In the genomic region with DNA sequence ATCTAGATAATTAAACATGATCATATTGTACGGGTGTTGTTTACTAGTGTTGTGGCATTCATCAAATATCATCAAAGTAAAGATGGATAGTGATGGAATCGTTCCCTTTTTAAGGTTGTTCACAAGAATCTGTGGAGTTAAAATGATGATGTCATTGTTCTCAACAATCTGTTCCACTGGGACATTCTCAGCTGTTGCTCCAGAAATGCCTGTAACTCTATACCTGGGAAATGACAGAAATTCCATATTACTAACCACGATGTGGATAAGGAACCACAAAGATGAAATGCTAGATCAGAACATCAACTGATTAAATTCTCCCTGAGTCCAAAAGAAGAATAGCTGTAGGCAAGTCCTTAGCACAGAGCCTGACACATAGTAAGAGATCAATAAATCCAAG, we compare ENCODE assay signal across 27 cellular contexts. TPM values are rescaled to one million over a fixed set of nuclear protein-coding genes. Genes with fewer than 3 reads are reported as not detected.
DNase-seq lines count a peak whose midpoint lies in the region; ATAC-seq, FAIRE-seq and TF ChIP-seq lines count a peak whose summit lies in the region.
"Had no signal": no experiment of that assay in that cellular context is flagged by ENCODE, and none has a peak within 500 bp of the region (broad histone marks: within the 10 kb centered on the region; RNA-seq: fewer than 3 reads in every experiment).

No MANE protein-coding gene starts in this region.

- H2AFZ ChIP-seq in HepG2 (ENCODE audit: low read length) = no peak overlapping the region

- H3K36me3 Mint-ChIP-seq in central memory CD8-positive, alpha-beta T cell (ENCODE audit: insufficient read depth) = peaks cover 82% of the 10 kb centered on the region
- H3K36me3 Mint-ChIP-seq in activated CD8-positive, alpha-beta T cell treated with anti-CD3 and anti-CD28 coated beads, Interleukin-2, amount 10 ng/mL, durations not matched to agents 7 days and 5 days (ENCODE audit: low read depth) = peaks cover 62% of the 10 kb centered on the region
- H3K36me3 Mint-ChIP-seq in stimulated activated memory B cell treated with anti-CD40 and anti-IgM and Interleukin-4, amounts not matched to agents 10 μg/mL and 1 μg/mL and 100 μg/mL, for 72 hours = peaks cover 68% of the 10 kb centered on the region
- H3K36me3 Mint-ChIP-seq: activated naive CD4-positive, alpha-beta T cell treated with anti-CD3 and anti-CD28 coated beads, Interleukin-2, amount 50 U/mL, for 72 hours had no signal

- no peaks in the 10 kb centered on the region for H3K4me1 Mint-ChIP-seq in central memory CD8-positive, alpha-beta T cell
- no peaks in the 10 kb centered on the region for H3K4me1 Mint-ChIP-seq in activated CD8-positive, alpha-beta T cell treated with anti-CD3 and anti-CD28 coated beads, Interleukin-2, amount 10 ng/mL, durations not matched to agents 7 days and 5 days (ENCODE audit: low read depth)
- peaks cover 6% of the 10 kb centered on the region for H3K4me1 Mint-ChIP-seq in stimulated activated memory B cell treated with anti-CD40 and anti-IgM and Interleukin-4, amounts not matched to agents 10 μg/mL and 1 μg/mL and 100 μg/mL, for 72 hours
- H3K4me1 Mint-ChIP-seq: activated CD4-positive, alpha-beta T cell treated with anti-CD3 and anti-CD28 coated beads for 36 hours; activated CD8-positive, alpha-beta memory T cell treated with anti-CD3 and anti-CD28 coated beads, Interleukin-2, amount 10 ng/mL, durations not matched to agents 7 days and 5 days; nephron progenitor cell; stimulated activated naive B cell treated with anti-CD40 and anti-IgM and Interleukin-4, amounts not matched to agents 10 μg/mL and 1 μg/mL and 100 μg/mL, for 72 hours had no signal

- in situ Hi-C loops in HepG2 (cut with HindIII; ENCODE audit: extremely low pct_ligation_motif_present, low pct_unique_long_range_greater_than_20kb) = no loop called here

- H3K27me3 ChIP-seq in HepG2 (ENCODE audit: control insufficient read depth in 1 of 2, insufficient read depth in 2 of 2, low read length in 2 of 2) = no peaks in the 10 kb centered on the region
- H3K27me3 ChIP-seq: cardiac muscle cell, heart right ventricle, MG63 had no signal

- CTCF ChIA-PET in HepG2 (lab: Yijun Ruan, JAX; ENCODE audit: low intra/inter-chr PET ratio, low total read pairs) = no interaction called here
- CTCF ChIA-PET in activated CD8-positive, alpha-beta T cell treated with anti-CD3 and anti-CD28 coated beads, Interleukin-2, amount 10 ng/mL, durations not matched to agents 7 days and 5 days (lab: Charles Lee) = interaction anchor here (2.0 kb wide), 1 partner anchor 8 kb away, joined by 5 read pairs; no protein-coding TSS in a partner anchor

- no peak overlapping the region for H3K27ac ChIP-seq in HepG2 (ENCODE audit: extremely low read length, insufficient read depth, low read length)
- H3K27ac ChIP-seq: cardiac muscle cell, heart right ventricle, thoracic aorta had no signal

- DNase-seq in AG10803 (ENCODE audit: low read depth) (peak; percentile 5), LHCN-M2 (ENCODE audit: low read depth) (peak; percentile 95), HepG2 (ENCODE audit: low spot score) (no peak), HT-29 (ENCODE audit: low spot score) (no peak), NOMO-1 treated with DMSO at 0.1 percent for 48 hours (lab: John Stamatoyannopoulos, UW; ENCODE audit: unreplicated experiment) (no peak)
- DNase-seq in central memory CD8-positive, alpha-beta T cell (ENCODE audit: low spot score in 2 of 2) = no peak
- no peak for DNase-seq in activated CD8-positive, alpha-beta T cell treated with anti-CD3 and anti-CD28 coated beads, Interleukin-2, amount 10 ng/mL, durations not matched to agents 7 days and 5 days
- DNase-seq: ACHN; activated CD4-positive, alpha-beta T cell treated with anti-CD3 and anti-CD28 coated beads for 36 hours; activated CD8-positive, alpha-beta memory T cell treated with anti-CD3 and anti-CD28 coated beads, Interleukin-2, amount 10 ng/mL, durations not matched to agents 7 days and 5 days; CD4-positive, alpha-beta T cell; DMS153; H7; heart right ventricle; MG63; midbrain; NCI-H1436; NCI-H748 treated with DMSO at 0.1 percent for 48 hours; nephron progenitor cell; stimulated activated CD4-positive, alpha-beta T cell treated with anti-CD3 and anti-CD28 coated beads, Interleukin-1b, Interleukin-23, amount 100 ng/mL, for 48 hours; stimulated activated naive B cell treated with anti-CD40 and anti-IgM and Interleukin-4, amounts not matched to agents 10 μg/mL and 1 μg/mL and 100 μg/mL, for 72 hours had no signal

- peak overlapping the region; percentile 18 for H3K27ac Mint-ChIP-seq in central memory CD8-positive, alpha-beta T cell (ENCODE audit: low read depth)
- no peak overlapping the region for H3K27ac Mint-ChIP-seq in activated CD8-positive, alpha-beta T cell treated with anti-CD3 and anti-CD28 coated beads, Interleukin-2, amount 10 ng/mL, durations not matched to agents 7 days and 5 days
- H3K27ac Mint-ChIP-seq in stimulated activated memory B cell treated with anti-CD40 and anti-IgM and Interleukin-4, amounts not matched to agents 10 μg/mL and 1 μg/mL and 100 μg/mL, for 72 hours = no peak overlapping the region
- H3K27ac Mint-ChIP-seq: activated CD4-positive, alpha-beta T cell treated with anti-CD3 and anti-CD28 coated beads for 36 hours; activated CD8-positive, alpha-beta memory T cell treated with anti-CD3 and anti-CD28 coated beads, Interleukin-2, amount 10 ng/mL, durations not matched to agents 7 days and 5 days; activated T-helper 1 cell treated with anti-CD3 and anti-CD28 coated beads, Interleukin-12 subunit alpha, Interleukin-12 subunit beta, Interleukin-2, Interleukin-4 antibody, amounts not matched to agents 30 ng/mL and 10 ng/mL and 1 ng/mL, durations not matched to agents 14 hours and 24 hours and 36 hours; CD4-positive, alpha-beta T cell; nephron progenitor cell; stimulated activated naive B cell treated with anti-CD40 and anti-IgM and Interleukin-4, amounts not matched to agents 10 μg/mL and 1 μg/mL and 100 μg/mL, for 72 hours had no signal

- POLR2A ChIA-PET in HepG2 (lab: Yijun Ruan, JAX) = interaction anchor here (1.2 to 1.7 kb wide), 2 partner anchors 39 to 537 kb away, joined by 4 to 13 read pairs; a partner anchor contains a TSS
- POLR2A ChIA-PET in activated CD8-positive, alpha-beta T cell treated with anti-CD3 and anti-CD28 coated beads, Interleukin-2, amount 10 ng/mL, durations not matched to agents 7 days and 5 days (lab: Charles Lee) = no interaction called here

- no peak overlapping the region for H3K4me3 Mint-ChIP-seq in central memory CD8-positive, alpha-beta T cell
- H3K4me3 Mint-ChIP-seq in activated CD8-positive, alpha-beta T cell treated with anti-CD3 and anti-CD28 coated beads, Interleukin-2, amount 10 ng/mL, durations not matched to agents 7 days and 5 days = no peak overlapping the region
- no peak overlapping the region for H3K4me3 Mint-ChIP-seq in stimulated activated memory B cell treated with anti-CD40 and anti-IgM and Interleukin-4, amounts not matched to agents 10 μg/mL and 1 μg/mL and 100 μg/mL, for 72 hours
- H3K4me3 Mint-ChIP-seq: activated CD4-positive, alpha-beta T cell treated with anti-CD3 and anti-CD28 coated beads for 36 hours; activated CD8-positive, alpha-beta memory T cell treated with anti-CD3 and anti-CD28 coated beads, Interleukin-2, amount 10 ng/mL, durations not matched to agents 7 days and 5 days; activated T-helper 1 cell treated with anti-CD3 and anti-CD28 coated beads, Interleukin-12 subunit alpha, Interleukin-12 subunit beta, Interleukin-2, Interleukin-4 antibody, amounts not matched to agents 30 ng/mL and 10 ng/mL and 1 ng/mL, durations not matched to agents 14 hours and 24 hours and 36 hours; CD4-positive, alpha-beta T cell; nephron progenitor cell; stimulated activated naive B cell treated with anti-CD40 and anti-IgM and Interleukin-4, amounts not matched to agents 10 μg/mL and 1 μg/mL and 100 μg/mL, for 72 hours had no signal

- H3K4me2 ChIP-seq in HepG2 (ENCODE audit: low read depth, low read length) = no peak overlapping the region

- peaks cover 4 to 38% of the 10 kb centered on the region in 2 experiments for H3K36me3 ChIP-seq in HepG2 (replicated peaks in 1 of 2; ENCODE audit: control insufficient read depth in 1 of 2, insufficient read depth in 2 of 2, low read length in 2 of 2)
- H3K36me3 ChIP-seq: MG63 had no signal

- H3K4me3 ChIP-seq in AG10803 (ENCODE audit: low read length) (no peak overlapping the region), HepG2 (replicated peaks in 1 of 3; ENCODE audit: insufficient read depth in 1 of 3, low read depth in 2 of 3, low read length in 3 of 3) (no peak overlapping the region)
- H3K4me3 ChIP-seq: cardiac muscle cell, heart right ventricle, MG63, thoracic aorta had no signal

- TF ChIP-seq RAD21 in HepG2 (CRISPR knock-in tag; IDR thresholded peaks at IDR 0.05) = no peak

- H3K27me3 Mint-ChIP-seq in central memory CD8-positive, alpha-beta T cell = no peaks in the 10 kb centered on the region
- H3K27me3 Mint-ChIP-seq in activated CD8-positive, alpha-beta T cell treated with anti-CD3 and anti-CD28 coated beads, Interleukin-2, amount 10 ng/mL, durations not matched to agents 7 days and 5 days (ENCODE audit: low read depth) = no peaks in the 10 kb centered on the region
- H3K27me3 Mint-ChIP-seq in stimulated activated memory B cell treated with anti-CD40 and anti-IgM and Interleukin-4, amounts not matched to agents 10 μg/mL and 1 μg/mL and 100 μg/mL, for 72 hours = no peaks in the 10 kb centered on the region
- H3K27me3 Mint-ChIP-seq: activated CD4-positive, alpha-beta T cell treated with anti-CD3 and anti-CD28 coated beads for 36 hours; activated CD8-positive, alpha-beta memory T cell treated with anti-CD3 and anti-CD28 coated beads, Interleukin-2, amount 10 ng/mL, durations not matched to agents 7 days and 5 days; CD4-positive, alpha-beta T cell; stimulated activated naive B cell treated with anti-CD40 and anti-IgM and Interleukin-4, amounts not matched to agents 10 μg/mL and 1 μg/mL and 100 μg/mL, for 72 hours had no signal

- TF ChIP-seq CTCF in AG10803 (conservative IDR thresholded peaks at IDR 0.05; ENCODE audit: low read length) (no peak), HepG2 (CRISPR knock-in tag; IDR thresholded peaks at IDR 0.05) (no peak)

- no peak overlapping the region for H3K9ac ChIP-seq in HepG2 (ENCODE audit: insufficient read depth, low read depth, low read length)

- no peak for ATAC-seq in central memory CD8-positive, alpha-beta T cell (replicated peaks; ENCODE audit: extremely low read depth, poor library complexity, severe bottlenecking)
- no peak for ATAC-seq in HepG2
- no peak for ATAC-seq in activated CD8-positive, alpha-beta T cell treated with anti-CD3 and anti-CD28 coated beads, Interleukin-2, amount 10 ng/mL, durations not matched to agents 7 days and 5 days
- no peak for ATAC-seq in stimulated activated memory B cell treated with anti-CD40 and anti-IgM and Interleukin-4, amounts not matched to agents 10 μg/mL and 1 μg/mL and 100 μg/mL, for 72 hours
- ATAC-seq: activated CD4-positive, alpha-beta T cell treated with anti-CD3 and anti-CD28 coated beads for 36 hours; activated CD8-positive, alpha-beta memory T cell treated with anti-CD3 and anti-CD28 coated beads, Interleukin-2, amount 10 ng/mL, durations not matched to agents 7 days and 5 days; activated naive CD4-positive, alpha-beta T cell treated with anti-CD3 and anti-CD28 coated beads, Interleukin-2, amount 50 U/mL, for 72 hours; heart right ventricle; stimulated activated naive B cell treated with anti-CD40 and anti-IgM and Interleukin-4, amounts not matched to agents 10 μg/mL and 1 μg/mL and 100 μg/mL, for 72 hours had no signal

- WGBS in HepG2 (ENCODE audit: low lambda C conversion rate) = 90% methylated on average over 3 of the region's 3 CpGs

- H3K9me3 ChIP-seq in HepG2 (ENCODE audit: low read length) = no peaks in the 10 kb centered on the region
- H3K9me3 ChIP-seq: heart right ventricle, MG63, thoracic aorta had no signal

- H4K20me1 ChIP-seq in HepG2 (ENCODE audit: insufficient read depth, low read length) = no peaks in the 10 kb centered on the region

- TF ChIP-seq EP300 in HepG2 (IDR thresholded peaks at IDR 0.05; ENCODE audit: low read depth in 2 of 2, low read length in 2 of 2) = no peak
- no peak for TF ChIP-seq EP300 in HepG2 (CRISPR knock-in tag; IDR thresholded peaks at IDR 0.05; ENCODE audit: borderline replicate concordance)

- H3K79me2 ChIP-seq in HepG2 (ENCODE audit: insufficient read depth, low read length) = no peaks in the 10 kb centered on the region

- FAIRE-seq in HepG2 (lab: Jason Lieb, UNC) = no peak
- FAIRE-seq: GM12891 had no signal

- intact Hi-C loops in HepG2 (cut with micrococcal nuclease; ENCODE audit: unreplicated experiment) = loop anchor here (1.0 kb wide), 2 partner anchors 32 to 38 kb away; a partner anchor contains a TSS

- peaks cover 17% of the 10 kb centered on the region for H3K4me1 ChIP-seq in HepG2 (ENCODE audit: insufficient read depth, low read length)
- H3K4me1 ChIP-seq: heart right ventricle had no signal

- H3K9me3 Mint-ChIP-seq in central memory CD8-positive, alpha-beta T cell = no peaks in the 10 kb centered on the region
- no peaks in the 10 kb centered on the region for H3K9me3 Mint-ChIP-seq in activated CD8-positive, alpha-beta T cell treated with anti-CD3 and anti-CD28 coated beads, Interleukin-2, amount 10 ng/mL, durations not matched to agents 7 days and 5 days (ENCODE audit: insufficient read depth)
- H3K9me3 Mint-ChIP-seq in stimulated activated memory B cell treated with anti-CD40 and anti-IgM and Interleukin-4, amounts not matched to agents 10 μg/mL and 1 μg/mL and 100 μg/mL, for 72 hours = no peaks in the 10 kb centered on the region
- H3K9me3 Mint-ChIP-seq: activated naive CD4-positive, alpha-beta T cell treated with anti-CD3 and anti-CD28 coated beads, Interleukin-2, amount 50 U/mL, for 72 hours; activated T-helper 1 cell treated with anti-CD3 and anti-CD28 coated beads, Interleukin-12 subunit alpha, Interleukin-12 subunit beta, Interleukin-2, Interleukin-4 antibody, amounts not matched to agents 30 ng/mL and 10 ng/mL and 1 ng/mL, durations not matched to agents 14 hours and 24 hours and 36 hours; CD4-positive, alpha-beta T cell; nephron progenitor cell; stimulated activated naive B cell treated with anti-CD40 and anti-IgM and Interleukin-4, amounts not matched to agents 10 μg/mL and 1 μg/mL and 100 μg/mL, for 72 hours had no signal

- no peak for TF ChIP-seq POLR2A in HepG2 (IDR thresholded peaks at IDR 0.05; ENCODE audit: insufficient read depth in 1 of 2, low read depth in 2 of 2, low read length in 2 of 2)

- BruUV-seq in HepG2 (replicated peaks; lab: Mats Ljungman, UMichigan) = no TSS peak

RNA-seq across cellular contexts. Expression of a gene that starts 38.0 kb away (rescaled TPM):
- total RNA-seq in LHCN-M2 (2014; rRNA removed) (10.3 and 18.4 TPM in 2 replicates), HepG2 (2016; rRNA removed; fragmentation: Illumina TruSeq; extraction: Trizol) (8.2 and 12.2 TPM in 2 replicates)
- polyA plus RNA-seq in LHCN-M2 (2012) = 5.2 TPM
- 0.91 and 1.3 TPM in 2 replicates for total RNA-seq in HepG2 (2016; cell fraction: cytosol; rRNA removed; fragmentation: Illumina TruSeq; extraction: Trizol; ENCODE audit: low read depth)
- total RNA-seq in HepG2 (2016; cell fraction: insoluble cytoplasmic fraction; rRNA removed; fragmentation: Illumina TruSeq; extraction: Trizol) = 8.1 and 11.7 TPM in 2 replicates
- total RNA-seq in HepG2 (2016; cell fraction: membrane; rRNA removed; fragmentation: Illumina TruSeq; extraction: Trizol) = 2.6 and 3.2 TPM in 2 replicates
- total RNA-seq in HepG2 (2016; cell fraction: nucleus; rRNA removed; fragmentation: Illumina TruSeq; extraction: Trizol) = 8.1 and 8.4 TPM in 2 replicates
- polyA plus RNA-seq in HepG2 (2011; rRNA removed) = 2.4 and 3.0 TPM in 2 replicates
- 1.1 and 1.9 TPM in 2 replicates for polyA plus RNA-seq in HepG2 (2011; cell fraction: cytosol; rRNA removed)
- polyA plus RNA-seq in HepG2 (2011; cell fraction: nucleus; rRNA removed) = 2.3 and 3.2 TPM in 2 replicates
- polyA plus RNA-seq in HepG2 (2012) = 3.1 and 3.3 TPM in 2 replicates
- 0.42 and 0.43 TPM in 2 replicates for polyA plus RNA-seq in HepG2 (2016; cell fraction: cytosol; fragmentation: Illumina TruSeq; extraction: Trizol; ENCODE audit: low read depth)
- polyA plus RNA-seq in HepG2 (2016; cell fraction: insoluble cytoplasmic fraction; fragmentation: Illumina TruSeq; extraction: Trizol; ENCODE audit: low read depth) = 5.9 and 6.7 TPM in 2 replicates
- polyA plus RNA-seq in HepG2 (2016; cell fraction: membrane; fragmentation: Illumina TruSeq; extraction: Trizol; ENCODE audit: low read depth) = 0.74 and 0.97 TPM in 2 replicates
- polyA plus RNA-seq in HepG2 (2016; cell fraction: nucleus; fragmentation: Illumina TruSeq; extraction: Trizol; ENCODE audit: insufficient read depth, low read depth) = 5.9 and 6.0 TPM in 2 replicates
- polyA minus RNA-seq in HepG2 (2011; rRNA and poly(A)+ RNA removed; ENCODE audit: low replicate concordance) = 0.75 and 1.6 TPM in 2 replicates
- polyA minus RNA-seq in HepG2 (2011; cell fraction: cytosol; rRNA and poly(A)+ RNA removed) = 1.9 and 2.4 TPM in 2 replicates
- 8.5 and 11.7 TPM in 2 replicates for polyA minus RNA-seq in HepG2 (2011; cell fraction: nucleus; rRNA and poly(A)+ RNA removed)
- total RNA-seq in activated CD8-positive, alpha-beta T cell treated with anti-CD3 and anti-CD28 coated beads, Interleukin-2, amount 10 ng/mL, durations not matched to agents 7 days and 5 days = 10 to 100 TPM; 19.2 to 19.6 TPM
- 3.2 and 3.8 TPM in 2 replicates for total RNA-seq in HT-29 (2014; rRNA removed; shearing (Covaris generic))

Comparison
In these comparisons a context has a peak if more than half of its experiments do, and no peak if none do; other contexts are left out.
1. DNase-seq: peak in AG10803 (single experiment) and LHCN-M2 (single experiment); none in central memory CD8-positive, alpha-beta T cell (0 of 2), HepG2 (single experiment), activated CD8-positive, alpha-beta T cell treated with anti-CD3 and anti-CD28 coated beads, Interleukin-2, amount 10 ng/mL, durations not matched to agents 7 days and 5 days (single experiment), HT-29 (single experiment) and NOMO-1 treated with DMSO at 0.1 percent for 48 hours (single experiment).